In genomic region chr2:144801325-144801724, GRCh38 we compare ENCODE assay signal across 3 cellular contexts.
TF ChIP-seq lines count a peak whose summit lies in the region.

No MANE protein-coding gene starts in this region.

TF ChIP-seq in SK-N-SH, 30 proteins besides CTCF, POLR2A, EP300 and RAD21 (continued from another document):
- TF ChIP-seq REST (IDR thresholded peaks at IDR 0.05; ENCODE audit: low read depth, low read length) (no peak), TAF1 (IDR thresholded peaks at IDR 0.05; ENCODE audit: borderline replicate concordance, low read depth, low read length) (no peak), USF2 (IDR thresholded peaks at IDR 0.05; ENCODE audit: borderline replicate concordance, low read depth, low read length) (no peak), ELF1 (IDR thresholded peaks at IDR 0.05) (no peak), USF1 (IDR thresholded peaks at IDR 0.05; ENCODE audit: borderline replicate concordance, low read depth) (no peak), FOSL2 (IDR thresholded peaks at IDR 0.05; ENCODE audit: borderline replicate concordance, low read depth) (no peak), NRF1 (IDR thresholded peaks at IDR 0.05; ENCODE audit: low read depth, low read length) (no peak), RCOR1 (IDR thresholded peaks at IDR 0.05; ENCODE audit: low read length) (no peak)

TF ChIP-seq in SK-N-SH treated with all-trans-retinoic acid at 6 μM for 48 hours, 23 proteins besides CTCF, POLR2A, EP300 and RAD21 (continued from another document):
- no peak for TF ChIP-seq CREB5 (CRISPR knock-in tag; IDR thresholded peaks at IDR 0.05; ENCODE audit: low read depth)
- TF ChIP-seq ZFP30 (CRISPR knock-in tag; IDR thresholded peaks at IDR 0.05) = no peak
- no peak for TF ChIP-seq TCF4 (CRISPR knock-in tag; IDR thresholded peaks at IDR 0.05; ENCODE audit: borderline replicate concordance)
- TF ChIP-seq ZC3H10 (CRISPR knock-in tag; IDR thresholded peaks at IDR 0.05) = no peak

TF ChIP-seq in K562, 482 proteins besides CTCF, POLR2A, EP300 and RAD21 (continued from another document):
- TF ChIP-seq CAMTA2 (CRISPR knock-in tag; conservative IDR thresholded peaks at IDR 0.05) = no peak
- TF ChIP-seq CEBPG (CRISPR knock-in tag; IDR thresholded peaks at IDR 0.05) = no peak
- peak; percentile 39 to 80; a peak in 3 of 4 replicates for TF ChIP-seq CEBPG (tag; conservative IDR thresholded peaks at IDR 0.05 in 1 of 2, IDR thresholded peaks at IDR 0.05 in 1 of 2)
- TF ChIP-seq TFE3 (CRISPR knock-in tag; IDR thresholded peaks at IDR 0.05) = no peak
- TF ChIP-seq ATF3 (IDR thresholded peaks at IDR 0.05) = peak; percentile 50
- no peak for TF ChIP-seq ATF3 (CRISPR knock-in tag; conservative IDR thresholded peaks at IDR 0.05)
- no peak for TF ChIP-seq TBP (optimal IDR thresholded peaks at IDR 0.05; ENCODE audit: low read depth, low read length)
- no peak for TF ChIP-seq IRF2 (CRISPR knock-in tag; IDR thresholded peaks at IDR 0.05)
TF ChIP-seq in K562: peak in this region for 2.
